9 cellular contexts compared by ENCODE assay signal in the genomic region with DNA sequence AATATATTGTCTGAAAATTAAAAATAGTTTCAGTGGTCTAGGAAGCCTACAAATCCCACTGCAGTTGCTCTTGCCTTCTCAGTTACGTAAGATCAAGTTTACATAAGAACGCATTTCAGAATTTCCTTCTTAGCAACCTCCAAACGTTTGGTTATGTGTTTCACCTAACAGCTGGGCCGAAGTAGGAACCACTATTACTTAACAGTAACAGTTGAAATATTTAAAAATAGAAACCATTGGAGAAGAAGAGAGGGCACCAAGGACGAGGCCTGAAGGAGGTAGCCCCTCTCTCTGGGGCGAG.
A peak's percentile ranks its signal among the peaks of the same experiment; 100 is the strongest.
DNase-seq lines count a peak whose midpoint lies in the region; ATAC-seq and TF ChIP-seq lines count a peak whose summit lies in the region.
"Had no signal": no experiment of that assay in that cellular context is flagged by ENCODE, and none has a peak within 500 bp of the region (broad histone marks: within the 10 kb centered on the region; RNA-seq: fewer than 3 reads in every experiment).

No MANE protein-coding gene starts in this region.

- intact Hi-C loops in CD4-positive, alpha-beta T cell (cut with DNase I, micrococcal nuclease): loop anchor here (5.0 kb wide), 2 partner anchors 34 to 39 kb away; no protein-coding TSS in a partner anchor
- intact Hi-C loops in psoas muscle (cut with DNase I): no loop called here

- no peaks in the 10 kb centered on the region for H3K27me3 Mint-ChIP-seq in CD4-positive, alpha-beta T cell

- no peak for DNase-seq in CD4-positive, alpha-beta T cell
- peak; percentile 95 for DNase-seq in SIG-M5 (lab: John Stamatoyannopoulos, UW)
- DNase-seq in fibroblast of the aortic adventitia (ENCODE audit: low read depth): peak; percentile 49
- DNase-seq in psoas muscle: no peak
- DNase-seq in SHP77 treated with DMSO at 0.1 percent for 48 hours (lab: John Stamatoyannopoulos, UW): no peak
- no peak for DNase-seq in HPDE6-E6E7 (ENCODE audit: extremely low spot score)
- DNase-seq in NCI-H1105 (lab: John Stamatoyannopoulos, UW): no peak
- no peak for DNase-seq in stimulated activated CD4-positive, alpha-beta T cell treated with anti-CD3 and anti-CD28 coated beads, Interleukin-2, amount 100 ng/mL, for 48 hours
- DNase-seq: SK-N-SH had no signal

- CTCF ChIA-PET in CD4-positive, alpha-beta T cell (lab: Charles Lee): no interaction called here

- peaks cover 83% of the 10 kb centered on the region for H3K4me1 ChIP-seq in psoas muscle

- WGBS in psoas muscle, 3 donors: 21 to 31% (median 21%) methylated on average over 6 of the region's 6 CpGs

- no peaks in the 10 kb centered on the region for H3K36me3 ChIP-seq in psoas muscle (ENCODE audit: insufficient read depth in 1 of 2, low read depth in 1 of 2)

- no peaks in the 10 kb centered on the region for H3K9me3 Mint-ChIP-seq in CD4-positive, alpha-beta T cell

- H3K27me3 ChIP-seq in CD4-positive, alpha-beta T cell (ENCODE audit: control insufficient read depth, insufficient read depth, low read length): no peaks in the 10 kb centered on the region
- H3K27me3 ChIP-seq in psoas muscle (ENCODE audit: insufficient read depth in 3 of 3, low read length in 2 of 3): no peaks in the 10 kb centered on the region

- peak overlapping the region; percentile 88 for H3K27ac Mint-ChIP-seq in CD4-positive, alpha-beta T cell

- ATAC-seq in CD4-positive, alpha-beta T cell (ENCODE audit: poor library complexity): no peak
- ATAC-seq in psoas muscle: peak; percentile 33 to 58 (median 46)

- H3K9me3 ChIP-seq in CD4-positive, alpha-beta T cell (ENCODE audit: control insufficient read depth, low read length): no peaks in the 10 kb centered on the region
- H3K9me3 ChIP-seq in psoas muscle: no peaks in the 10 kb centered on the region
- H3K9me3 ChIP-seq: SK-N-SH had no signal

- H3K4me3 ChIP-seq in fibroblast of the aortic adventitia (ENCODE audit: low read depth, low read length): no peak overlapping the region
- H3K4me3 ChIP-seq in psoas muscle: peak overlapping the region; percentile 31

- no peak overlapping the region for H3K27ac ChIP-seq in CD4-positive, alpha-beta T cell (ENCODE audit: low read depth, low read length)
- H3K27ac ChIP-seq in psoas muscle: peak overlapping the region; percentile 88

- no peak for TF ChIP-seq CTCF in CD4-positive, alpha-beta T cell (IDR thresholded peaks at IDR 0.05)
- TF ChIP-seq CTCF in fibroblast of the aortic adventitia (IDR thresholded peaks at IDR 0.05; ENCODE audit: insufficient read depth, low read length) (no peak), psoas muscle (IDR thresholded peaks at IDR 0.05) (no peak)

- POLR2A ChIA-PET in CD4-positive, alpha-beta T cell (lab: Charles Lee): no interaction called here

- peaks cover 84% of the 10 kb centered on the region for H3K4me1 Mint-ChIP-seq in CD4-positive, alpha-beta T cell (ENCODE audit: low read depth)

- peak overlapping the region; percentile 50 for H3K4me3 Mint-ChIP-seq in CD4-positive, alpha-beta T cell

- no peaks in the 10 kb centered on the region for H3K36me3 Mint-ChIP-seq in CD4-positive, alpha-beta T cell (ENCODE audit: low read depth)

Comparison
In these comparisons a context has a peak if more than half of its experiments do, and no peak if none do; other contexts are left out.
1. DNase-seq: peak in SIG-M5 (single experiment) and fibroblast of the aortic adventitia (single experiment); none in CD4-positive, alpha-beta T cell (0 of 10), psoas muscle (0 of 2), SHP77 treated with DMSO at 0.1 percent for 48 hours (single experiment), HPDE6-E6E7 (single experiment), NCI-H1105 (single experiment) and stimulated activated CD4-positive, alpha-beta T cell treated with anti-CD3 and anti-CD28 coated beads, Interleukin-2, amount 100 ng/mL, for 48 hours (0 of 2).
2. intact Hi-C loops: an anchor here in CD4-positive, alpha-beta T cell (5.0 kb wide); none called in psoas muscle.